In the genomic region with DNA sequence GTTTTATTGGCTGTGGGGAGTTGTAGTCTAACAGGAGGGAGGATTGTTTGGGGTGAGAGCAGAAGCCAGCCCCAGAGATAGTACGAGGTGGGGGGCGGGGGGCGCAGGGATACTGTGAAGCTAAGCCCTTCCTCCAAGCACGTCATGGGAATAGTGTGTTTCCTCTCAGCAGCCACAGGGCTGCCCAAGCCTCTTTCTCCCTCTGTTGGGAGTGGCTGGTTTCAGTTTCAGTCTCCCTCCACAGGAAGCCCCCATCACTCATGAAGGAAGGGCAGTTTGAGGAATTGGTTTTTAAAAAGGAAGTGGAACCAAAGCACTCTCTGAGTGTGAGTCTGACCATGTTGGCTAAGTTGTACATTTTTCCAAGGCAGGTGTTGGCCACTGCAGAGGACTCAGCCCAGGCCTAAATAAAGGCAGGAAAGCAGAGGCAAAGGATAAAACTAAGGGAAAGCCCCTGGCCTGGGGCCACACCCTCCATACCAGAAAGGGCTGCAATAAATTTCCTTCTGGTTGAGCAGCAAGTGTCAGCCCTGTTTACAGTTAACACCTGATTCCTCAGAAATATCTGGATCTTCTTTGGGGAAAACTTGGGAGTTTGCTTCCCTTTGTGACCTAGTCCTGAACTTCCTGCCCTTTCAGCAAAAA, we compare ENCODE assay signal across 8 cellular contexts. TPM values are rescaled to one million over a fixed set of nuclear protein-coding genes. Genes with fewer than 3 reads are reported as not detected.
DNase-seq lines count a peak whose midpoint lies in the region; ATAC-seq, FAIRE-seq and TF ChIP-seq lines count a peak whose summit lies in the region.

No MANE protein-coding gene starts in this region.

- TF ChIP-seq POLR2A in body of pancreas (IDR thresholded peaks at IDR 0.05), result no peak

- H3K4me3 ChIP-seq in body of pancreas, result no peak overlapping the region
- no peak overlapping the region for H3K4me3 ChIP-seq in keratinocyte (ENCODE audit: control insufficient read depth in 2 of 3, extremely low read depth in 1 of 3, insufficient read depth in 2 of 3, low read depth in 1 of 3, low read length in 3 of 3)

- peaks cover 10% of the 10 kb centered on the region for H3K9me1 ChIP-seq in keratinocyte (ENCODE audit: control insufficient read depth, extremely low read depth, insufficient read depth, low read length)

- H3K9ac ChIP-seq in keratinocyte (ENCODE audit: control insufficient read depth, extremely low read depth, insufficient read depth, low read length), result peak overlapping the region; percentile 51

- no peak for FAIRE-seq in keratinocyte (lab: Jason Lieb, UNC)

- peaks cover 17% of the 10 kb centered on the region for H3K79me2 ChIP-seq in keratinocyte (ENCODE audit: control insufficient read depth, insufficient read depth, low read length)

- H3K4me1 ChIP-seq in body of pancreas (peaks cover 53% of the 10 kb centered on the region), keratinocyte (ENCODE audit: control insufficient read depth, extremely low read depth, insufficient read depth, low read length) (peaks cover 38% of the 10 kb centered on the region)

- H3K36me3 ChIP-seq in body of pancreas (replicated peaks in 1 of 2; ENCODE audit: insufficient read depth in 1 of 2, low read depth in 2 of 2), result no peaks in the 10 kb centered on the region
- peaks cover 8 to 21% of the 10 kb centered on the region in 2 experiments for H3K36me3 ChIP-seq in keratinocyte (ENCODE audit: control insufficient read depth in 2 of 2, extremely low read depth in 1 of 2, insufficient read depth in 2 of 2, low read length in 2 of 2)

- ATAC-seq in GM18868 (IDR thresholded peaks at IDR 0.05; ENCODE audit: unreplicated experiment) (peak; percentile 62), HG03139 (IDR thresholded peaks at IDR 0.05; ENCODE audit: unreplicated experiment) (peak; percentile 34), body of pancreas (no peak)

- H2AFZ ChIP-seq in keratinocyte (ENCODE audit: control insufficient read depth, low read length), result no peak overlapping the region

- H3K4me2 ChIP-seq in keratinocyte (ENCODE audit: control insufficient read depth, extremely low read depth, insufficient read depth, low read depth, low read length), result peak overlapping the region; percentile 29

- peak; percentile 92 for DNase-seq in SKM-1 (lab: John Stamatoyannopoulos, UW; ENCODE audit: unreplicated experiment)
- DNase-seq in body of pancreas, result peak in 2 of 4 donors; percentile 32 to 74
- DNase-seq in keratinocyte (ENCODE audit: low read depth, low spot score), result no peak
- DNase-seq in stimulated activated CD8-positive, alpha-beta memory T cell treated with anti-CD3 and anti-CD28 coated beads, Interleukin-2, amount 100 ng/mL, for 1 hour (ENCODE audit: low read depth in 2 of 2), result peak; percentile 43 to 59
- DNase-seq in GM19240 (ENCODE audit: insufficient read length, low spot score), result no peak
- DNase-seq in COLO829 (ENCODE audit: low spot score), result no peak

- dilution Hi-C loops in keratinocyte (cut with MboI; ENCODE audit: extremely low pct_ligation_motif_present, low sequenced_read_pairs), result no loop called here

- H3K27me3 ChIP-seq in body of pancreas (no peaks in the 10 kb centered on the region), keratinocyte (ENCODE audit: control insufficient read depth, extremely low read depth, insufficient read depth, low read length) (no peaks in the 10 kb centered on the region)

- TF ChIP-seq CTCF in body of pancreas (IDR thresholded peaks at IDR 0.05) (peak in 1 of 7 experiments; percentile 2), keratinocyte (optimal IDR thresholded peaks at IDR 0.05 in 1 of 3, IDR thresholded peaks at IDR 0.05 in 1 of 3, conservative IDR thresholded peaks at IDR 0.05 in 1 of 3; ENCODE audit: extremely low read depth in 1 of 3, insufficient read depth in 2 of 3, low read length in 3 of 3) (no peak)

- H3K27ac ChIP-seq in body of pancreas (peak overlapping the region; percentile 81 to 93 (median 90)), keratinocyte (ENCODE audit: control insufficient read depth, insufficient read depth, low read length) (peak overlapping the region; percentile 72)

- 46 to 51% methylated on average over 4 of the region's 4 CpGs for WGBS in body of pancreas, 2 donors

- peaks cover 7% of the 10 kb centered on the region for H4K20me1 ChIP-seq in keratinocyte (ENCODE audit: control insufficient read depth, extremely low read depth, insufficient read depth, low read length)

- H3K9me3 ChIP-seq in body of pancreas (no peaks in the 10 kb centered on the region), keratinocyte (ENCODE audit: control insufficient read depth, low read depth, low read length) (no peaks in the 10 kb centered on the region)

- intact Hi-C loops in body of pancreas (cut with DNase I), result no loop called here

RNA-seq across cellular contexts. Expression of a gene that starts 3.2 kb away (rescaled TPM):
- 10 to 100 TPM; 79.1 to 92.0 TPM for total RNA-seq in body of pancreas
- 20.0 to 40.1 TPM (median 22.4 TPM) in 3 replicates for polyA plus RNA-seq in keratinocyte
- polyA plus RNA-seq in keratinocyte (2011; ENCODE audit: low read depth), result 20.6 TPM
- polyA plus RNA-seq in keratinocyte (2011; cell fraction: cytosol; rRNA removed), result 10.6 and 16.5 TPM in 2 replicates
- 68.5 and 68.8 TPM in 2 replicates for polyA plus RNA-seq in keratinocyte (2011; cell fraction: nucleus; rRNA removed)
- polyA plus RNA-seq in keratinocyte (2012; ENCODE audit: low replicate concordance), result 15.0 and 31.1 TPM in 2 replicates
- 2.8 to 7.8 TPM (median 5.0 TPM) in 3 replicates for polyA minus RNA-seq in keratinocyte
- 8.8 TPM for polyA minus RNA-seq in keratinocyte (2011; cell fraction: cytosol; rRNA and poly(A)+ RNA removed)
- 8.5 and 11.3 TPM in 2 replicates for polyA minus RNA-seq in keratinocyte (2011; cell fraction: nucleus; rRNA and poly(A)+ RNA removed)

RNA-seq across cellular contexts. Expression of a gene that starts 3.2 kb away (rescaled TPM):
- 10 to 100 TPM; 63.3 to 91.8 TPM for total RNA-seq in body of pancreas
- polyA plus RNA-seq in keratinocyte, result 245 to 280 TPM (median 248 TPM) in 3 replicates
- polyA plus RNA-seq in keratinocyte (2011; ENCODE audit: low read depth), result 267 TPM
- polyA plus RNA-seq in keratinocyte (2011; cell fraction: cytosol; rRNA removed), result 239 and 268 TPM in 2 replicates
- 78.9 and 81.4 TPM in 2 replicates for polyA plus RNA-seq in keratinocyte (2011; cell fraction: nucleus; rRNA removed)
- polyA plus RNA-seq in keratinocyte (2012; ENCODE audit: low replicate concordance), result 133 and 194 TPM in 2 replicates
- 138 to 146 TPM (median 141 TPM) in 3 replicates for polyA minus RNA-seq in keratinocyte
- 170 TPM for polyA minus RNA-seq in keratinocyte (2011; cell fraction: cytosol; rRNA and poly(A)+ RNA removed)
- 29.3 and 33.7 TPM in 2 replicates for polyA minus RNA-seq in keratinocyte (2011; cell fraction: nucleus; rRNA and poly(A)+ RNA removed)

RNA-seq across cellular contexts. Expression of a gene that starts 11.3 kb away (rescaled TPM):
- 10 to 100 TPM; 13.2 to 21.4 TPM for total RNA-seq in body of pancreas
- 0.69 to 1.2 TPM (median 0.97 TPM) in 3 replicates for polyA plus RNA-seq in keratinocyte
- polyA plus RNA-seq in keratinocyte (2011; ENCODE audit: low read depth), result 1.1 TPM
- 0.10 and 0.26 TPM in 2 replicates for polyA plus RNA-seq in keratinocyte (2011; cell fraction: cytosol; rRNA removed)
- polyA plus RNA-seq in keratinocyte (2011; cell fraction: nucleus; rRNA removed), result 2.9 and 6.7 TPM in 2 replicates
- 1.3 and 2.7 TPM in 2 replicates for polyA plus RNA-seq in keratinocyte (2012; ENCODE audit: low replicate concordance)
- 1.0 to 1.2 TPM (median 1.1 TPM) in 3 replicates for polyA minus RNA-seq in keratinocyte
- 2.1 TPM for polyA minus RNA-seq in keratinocyte (2011; cell fraction: cytosol; rRNA and poly(A)+ RNA removed)
- 1.7 and 2.6 TPM in 2 replicates for polyA minus RNA-seq in keratinocyte (2011; cell fraction: nucleus; rRNA and poly(A)+ RNA removed)

RNA-seq across cellular contexts. Expression of a gene that starts 51.1 kb away (rescaled TPM):
- total RNA-seq in body of pancreas, result 100 to 1,000 TPM; 218 to 227 TPM
- polyA plus RNA-seq in keratinocyte, result 105 to 147 TPM (median 146 TPM) in 3 replicates
- 123 TPM for polyA plus RNA-seq in keratinocyte (2011; ENCODE audit: low read depth)
- polyA plus RNA-seq in keratinocyte (2011; cell fraction: cytosol; rRNA removed), result 97.8 and 116 TPM in 2 replicates
- 203 and 245 TPM in 2 replicates for polyA plus RNA-seq in keratinocyte (2011; cell fraction: nucleus; rRNA removed)
- polyA plus RNA-seq in keratinocyte (2012; ENCODE audit: low replicate concordance), result 87.3 and 153 TPM in 2 replicates
- polyA minus RNA-seq in keratinocyte, result 165 to 210 TPM (median 166 TPM) in 3 replicates
- polyA minus RNA-seq in keratinocyte (2011; cell fraction: cytosol; rRNA and poly(A)+ RNA removed), result 248 TPM
- 118 and 135 TPM in 2 replicates for polyA minus RNA-seq in keratinocyte (2011; cell fraction: nucleus; rRNA and poly(A)+ RNA removed)

RNA-seq across cellular contexts. Expression of a gene that starts 57.4 kb away (rescaled TPM):
- total RNA-seq in body of pancreas, result 10 to 100 TPM; 15.0 to 39.2 TPM
- polyA plus RNA-seq in keratinocyte, result 8.6 to 10.6 TPM (median 9.3 TPM) in 3 replicates
- polyA plus RNA-seq in keratinocyte (2011; ENCODE audit: low read depth), result 1.1 TPM
- polyA plus RNA-seq in keratinocyte (2011; cell fraction: cytosol; rRNA removed), result 5.3 and 14.2 TPM in 2 replicates
- 12.9 and 17.9 TPM in 2 replicates for polyA plus RNA-seq in keratinocyte (2011; cell fraction: nucleus; rRNA removed)
- polyA plus RNA-seq in keratinocyte (2012; ENCODE audit: low replicate concordance), result 3.5 and 10.1 TPM in 2 replicates
- polyA minus RNA-seq in keratinocyte, result 3.4 to 13.1 TPM (median 5.4 TPM) in 3 replicates
- polyA minus RNA-seq in keratinocyte (2011; cell fraction: cytosol; rRNA and poly(A)+ RNA removed), result 10.2 TPM
- polyA minus RNA-seq in keratinocyte (2011; cell fraction: nucleus; rRNA and poly(A)+ RNA removed), result 4.0 and 5.9 TPM in 2 replicates

Comparison
In these comparisons a context has a peak if more than half of its experiments do, and no peak if none do; other contexts are left out.
1. DNase-seq: peak in SKM-1 (single experiment) and stimulated activated CD8-positive, alpha-beta memory T cell treated with anti-CD3 and anti-CD28 coated beads, Interleukin-2, amount 100 ng/mL, for 1 hour (2 of 2); none in keratinocyte (single experiment), GM19240 (single experiment) and COLO829 (single experiment).